Comparison of ENCODE assay signal across 17 cellular contexts in the genomic region with DNA sequence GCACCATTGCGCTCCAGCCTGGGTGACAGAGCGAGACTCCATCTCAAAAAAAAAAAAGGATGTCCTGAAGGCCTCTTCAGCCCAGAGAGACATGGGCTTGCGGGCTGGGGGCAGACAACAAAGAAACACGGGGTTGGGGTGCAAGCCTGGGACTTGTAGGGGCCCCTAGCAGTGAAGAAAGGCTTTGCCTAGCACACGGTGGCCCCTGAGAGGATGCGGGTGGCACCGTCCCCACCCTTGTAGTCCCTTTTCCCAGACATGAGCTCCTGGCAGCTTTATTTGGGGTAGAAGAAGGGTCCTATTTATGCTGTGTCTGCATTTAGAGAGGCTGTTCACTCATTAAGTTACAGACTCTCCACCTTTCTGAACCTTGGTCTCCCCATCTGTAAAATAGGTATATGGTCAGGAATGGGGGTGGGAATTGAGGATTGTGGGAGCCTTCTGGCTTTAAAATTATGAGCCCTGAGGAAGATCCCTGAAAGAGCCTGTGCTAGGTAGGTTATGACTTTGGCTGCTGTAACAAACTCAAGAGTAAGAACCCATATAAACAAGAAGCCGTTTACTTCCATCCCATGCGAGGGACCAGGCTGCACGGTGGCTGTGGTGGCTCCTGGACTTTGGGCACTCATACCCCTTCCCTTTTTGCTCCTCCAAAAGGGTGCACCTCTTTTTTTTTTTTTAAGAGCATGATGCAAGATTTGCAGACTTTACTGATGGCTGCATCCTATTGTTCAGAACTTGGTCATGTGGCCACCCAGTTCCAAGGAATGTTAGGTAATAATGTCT. TPM values are rescaled to one million over a fixed set of nuclear protein-coding genes. Genes with fewer than 3 reads are reported as not detected.
DNase-seq lines count a peak whose midpoint lies in the region; ATAC-seq, FAIRE-seq and TF ChIP-seq lines count a peak whose summit lies in the region.
"Had no signal": no experiment of that assay in that cellular context is flagged by ENCODE, and none has a peak within 500 bp of the region (broad histone marks: within the 10 kb centered on the region; RNA-seq: fewer than 3 reads in every experiment).

No MANE protein-coding gene starts in this region.

- no peaks in the 10 kb centered on the region for H3K9me3 ChIP-seq in K562 (replicated peaks; ENCODE audit: control insufficient read depth, insufficient read depth, low read depth, low read length)
- H3K9me3 ChIP-seq in osteoblast (ENCODE audit: low read depth, low read length): no peaks in the 10 kb centered on the region
- H3K9me3 ChIP-seq: gastrocnemius medialis had no signal

- TF ChIP-seq EP300 in Ishikawa (IDR thresholded peaks at IDR 0.05; ENCODE audit: borderline replicate concordance): no peak
- TF ChIP-seq EP300 in K562 (IDR thresholded peaks at IDR 0.05; ENCODE audit: low read length): no peak

- H3K4me3 ChIP-seq in K562 (no peak overlapping the region), osteoblast (ENCODE audit: insufficient read depth, low read length) (no peak overlapping the region)
- H3K4me3 ChIP-seq: gastrocnemius medialis, lung had no signal

- H3K79me2 ChIP-seq in K562 (ENCODE audit: control insufficient read depth, insufficient read depth, low read length) (no peaks in the 10 kb centered on the region), osteoblast (ENCODE audit: insufficient read depth, low read length) (no peaks in the 10 kb centered on the region)

- TF ChIP-seq RAD21 in Ishikawa (IDR thresholded peaks at IDR 0.05; ENCODE audit: low read depth): no peak
- TF ChIP-seq RAD21 in K562 (CRISPR knock-in tag; conservative IDR thresholded peaks at IDR 0.05 in 1 of 2, IDR thresholded peaks at IDR 0.05 in 1 of 2): no peak

- ATAC-seq in K562: peak; percentile 14; the same call in 1 of the 3 replicates
- ATAC-seq: gastrocnemius medialis, PC-3, sciatic nerve, SK-N-SH treated with all-trans-retinoic acid at 6 μM for 48 hours had no signal

- BruUV-seq in K562 (replicated peaks; lab: Mats Ljungman, UMichigan): no TSS peak

- H3K27ac ChIP-seq in K562 (ENCODE audit: extremely low read depth, low read depth, low read length): no peak overlapping the region
- no peak overlapping the region for H3K27ac ChIP-seq in osteoblast (ENCODE audit: low read depth, low read length)
- H3K27ac ChIP-seq: gastrocnemius medialis had no signal

- 40% methylated on average over 9 of the region's 10 CpGs for WGBS in K562 (ENCODE audit: insufficient coverage, low coverage, missing lambda C conversion rate)

- CTCF ChIA-PET in K562 (lab: Yijun Ruan, JAX; ENCODE audit: low intra/inter-chr PET ratio): no interaction called here

- intact Hi-C loops in K562 (cut with micrococcal nuclease): no loop called here

- POLR2A ChIA-PET in K562 (lab: Yijun Ruan, JAX): no interaction called here

- no peaks in the 10 kb centered on the region for H3K27me3 ChIP-seq in K562 (ENCODE audit: control insufficient read depth in 2 of 2, insufficient read depth in 2 of 2, low read length in 2 of 2)
- H3K27me3 ChIP-seq in osteoblast (ENCODE audit: insufficient read depth, low read length): peaks cover 22% of the 10 kb centered on the region

- TF ChIP-seq CTCF in K562 (IDR thresholded peaks at IDR 0.05 in 2 of 3, conservative IDR thresholded peaks at IDR 0.05 in 1 of 3; ENCODE audit: insufficient read depth in 2 of 3, low read depth in 1 of 3, low read length in 3 of 3) (no peak), osteoblast (IDR thresholded peaks at IDR 0.05; ENCODE audit: extremely low read depth, low read depth, low read length) (no peak)

- H3K36me3 ChIP-seq in K562 (ENCODE audit: control insufficient read depth, insufficient read depth, low read length): no peaks in the 10 kb centered on the region
- no peaks in the 10 kb centered on the region for H3K36me3 ChIP-seq in osteoblast (ENCODE audit: insufficient read depth, low read length)
- H3K36me3 ChIP-seq: gastrocnemius medialis had no signal

- no peak overlapping the region for H3K9ac ChIP-seq in K562 (ENCODE audit: insufficient read depth in 1 of 2, low read depth in 2 of 2, low read length in 2 of 2)

- TF ChIP-seq POLR2A in K562 (conservative IDR thresholded peaks at IDR 0.05): no peak

- no peaks in the 10 kb centered on the region for H3K9me1 ChIP-seq in K562 (ENCODE audit: control insufficient read depth, insufficient read depth, low read length)

- H4K20me1 ChIP-seq in K562 (replicated peaks; ENCODE audit: control insufficient read depth, insufficient read depth, low read length): no peaks in the 10 kb centered on the region
- no peaks in the 10 kb centered on the region for H4K20me1 ChIP-seq in osteoblast (ENCODE audit: insufficient read depth, low read length)

- in situ Hi-C loops in K562 (cut with MboI): no loop called here

- peak overlapping the region; percentile 43 for H2AFZ ChIP-seq in K562 (ENCODE audit: low read depth, low read length)
- H2AFZ ChIP-seq in osteoblast (ENCODE audit: low read length): no peak overlapping the region

- H3K4me1 ChIP-seq in K562 (replicated peaks in 1 of 2; ENCODE audit: control insufficient read depth in 2 of 2, insufficient read depth in 2 of 2, low read length in 2 of 2): peaks cover 18 to 39% of the 10 kb centered on the region in 2 experiments
- peaks cover 19% of the 10 kb centered on the region for H3K4me1 ChIP-seq in osteoblast (ENCODE audit: insufficient read depth, low read length)

- FAIRE-seq in K562 (lab: Jason Lieb, UNC): no peak
- FAIRE-seq: A204.1, endothelial cell of umbilical vein had no signal

- no peak overlapping the region for H3K4me2 ChIP-seq in K562 (ENCODE audit: insufficient read depth, low read length)
- H3K4me2 ChIP-seq in osteoblast (ENCODE audit: insufficient read depth, low read length): no peak overlapping the region

- DNase-seq in activated CD4-positive, alpha-beta T cell treated with anti-CD3 and anti-CD28 coated beads for 48 hours: peak; percentile 0
- no peak for DNase-seq in activated CD4-positive, alpha-beta T cell treated with anti-CD3 and anti-CD28 coated beads, Interleukin-2, amount 50 U/mL, for 48 hours
- DNase-seq in K562 (ENCODE audit: extremely low read depth in 1 of 4, low spot score in 3 of 4) (no peak), osteoblast (ENCODE audit: insufficient read length, low spot score, missing footprints) (peak; percentile 60), DMS153 (lab: John Stamatoyannopoulos, UW) (no peak), cerebellum (ENCODE audit: low spot score) (no peak)
- no peak for DNase-seq in stimulated activated naive CD4-positive, alpha-beta T cell (lab: John Stamatoyannopoulos, UW)
- DNase-seq: CD4-positive, alpha-beta memory T cell; gastrocnemius medialis; NCI-H1930; PC-3 had no signal

TF ChIP-seq in Ishikawa, 13 proteins besides CTCF, POLR2A, EP300 and RAD21:
- TF ChIP-seq TCF12 (IDR thresholded peaks at IDR 0.05; ENCODE audit: low read depth) (no peak), CEBPB (IDR thresholded peaks at IDR 0.05) (0 out of 2 replicates have a peak, but pooled peaks have one; percentile 8), CREB1 (IDR thresholded peaks at IDR 0.05; ENCODE audit: low read depth) (no peak)
- TF ChIP-seq, protein P1, sequence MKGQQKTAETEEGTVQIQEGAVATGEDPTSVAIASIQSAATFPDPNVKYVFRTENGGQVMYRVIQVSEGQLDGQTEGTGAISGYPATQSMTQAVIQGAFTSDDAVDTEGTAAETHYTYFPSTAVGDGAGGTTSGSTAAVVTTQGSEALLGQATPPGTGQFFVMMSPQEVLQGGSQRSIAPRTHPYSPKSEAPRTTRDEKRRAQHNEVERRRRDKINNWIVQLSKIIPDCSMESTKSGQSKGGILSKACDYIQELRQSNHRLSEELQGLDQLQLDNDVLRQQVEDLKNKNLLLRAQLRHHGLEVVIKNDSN (IDR thresholded peaks at IDR 0.05): peak; percentile 62

TF ChIP-seq in K562, 482 proteins besides CTCF, POLR2A, EP300 and RAD21 (continues in another document):
- TF ChIP-seq ATF7 (IDR thresholded peaks at IDR 0.05) (peak; percentile 30; the same call in 1 of the 2 replicates), C11orf30 (IDR thresholded peaks at IDR 0.05; ENCODE audit: low read depth) (peak; percentile 74), CEBPB (tag; IDR thresholded peaks at IDR 0.05) (peak; percentile 77), CBFA2T2 (conservative IDR thresholded peaks at IDR 0.05) (no peak), USF2 (CRISPR knock-in tag; IDR thresholded peaks at IDR 0.05) (peak; percentile 48; the same call in 1 of the 2 replicates), CHCHD3 (CRISPR knock-in tag; IDR thresholded peaks at IDR 0.05) (no peak)

RNA-seq across cellular contexts. Expression of gene ADGRG1, which starts 20.6 kb away (rescaled TPM):
- 0.81 and 1.3 TPM in 2 replicates for total RNA-seq in K562 (2011; cell fraction: chromatin; rRNA removed; ENCODE audit: low replicate concordance)
- 0.79 and 1.0 TPM in 2 replicates for total RNA-seq in K562 (2011; cell fraction: nucleolus; rRNA removed)
- 0.81 and 2.1 TPM in 2 replicates for total RNA-seq in K562 (2011; cell fraction: nucleoplasm; rRNA removed)
- not detected in 2 replicates for total RNA-seq in K562 (2014; rRNA removed)
- total RNA-seq in K562 (2014; rRNA removed; fragmentation: Illumina TruSeq; extraction: Trizol): not detected in 2 replicates
- not detected in 2 replicates for total RNA-seq in K562 (2015; rRNA removed; fragmentation: Illumina TruSeq; extraction: Trizol)
- total RNA-seq in K562 (2021): 0.31 TPM in 1 of 2 replicates, not detected in the other
- polyA plus RNA-seq in K562 (2011; rRNA removed): 0.04 and 0.57 TPM in 2 replicates
- 0.12 and 0.15 TPM in 2 replicates for polyA plus RNA-seq in K562 (2011; cell fraction: cytosol; rRNA removed)
- 0.70 and 0.81 TPM in 2 replicates for polyA plus RNA-seq in K562 (2011; cell fraction: nucleus; rRNA removed)
- 0.39 and 0.44 TPM in 2 replicates for polyA plus RNA-seq in K562 (2012)
- 0.16 and 0.29 TPM in 2 replicates for polyA plus RNA-seq in K562 (2014; fragmentation: Illumina TruSeq; extraction: Trizol)
- not detected for polyA plus RNA-seq in K562 (2014; fragmentation: Nextera tagmentation; extraction: Ambion mirVana)
- 0.34 TPM in 1 of 2 replicates, not detected in the other for polyA plus RNA-seq in K562 (2014; rRNA removed)
- polyA minus RNA-seq in K562 (2011; rRNA and poly(A)+ RNA removed): 0.18 TPM in 2 replicates
- not detected in 2 replicates for polyA minus RNA-seq in K562 (2011; cell fraction: cytosol; rRNA and poly(A)+ RNA removed)
- 0.33 TPM in 1 of 2 replicates, not detected in the other for polyA minus RNA-seq in K562 (2011; cell fraction: nucleus; rRNA and poly(A)+ RNA removed)
- 0.29 and 0.72 TPM in 2 replicates for total RNA-seq in osteoblast
- 109 TPM for total RNA-seq in cerebellum

Comparison
In these comparisons a context has a peak if more than half of its experiments do, and no peak if none do; other contexts are left out.
1. DNase-seq: peak in activated CD4-positive, alpha-beta T cell treated with anti-CD3 and anti-CD28 coated beads for 48 hours (single experiment) and osteoblast (single experiment); none in activated CD4-positive, alpha-beta T cell treated with anti-CD3 and anti-CD28 coated beads, Interleukin-2, amount 50 U/mL, for 48 hours (0 of 2), K562 (0 of 4), DMS153 (single experiment), cerebellum (single experiment) and stimulated activated naive CD4-positive, alpha-beta T cell (0 of 6).
2. RNA of gene ADGRG1, which starts 20.6 kb away (total RNA-seq): 109 TPM in cerebellum (single experiment); 0.29 to 0.72 TPM in osteoblast and 0.31 to 2.1 TPM in K562; every median in the first group is over 10 times any median in the second.